In the genomic region with DNA sequence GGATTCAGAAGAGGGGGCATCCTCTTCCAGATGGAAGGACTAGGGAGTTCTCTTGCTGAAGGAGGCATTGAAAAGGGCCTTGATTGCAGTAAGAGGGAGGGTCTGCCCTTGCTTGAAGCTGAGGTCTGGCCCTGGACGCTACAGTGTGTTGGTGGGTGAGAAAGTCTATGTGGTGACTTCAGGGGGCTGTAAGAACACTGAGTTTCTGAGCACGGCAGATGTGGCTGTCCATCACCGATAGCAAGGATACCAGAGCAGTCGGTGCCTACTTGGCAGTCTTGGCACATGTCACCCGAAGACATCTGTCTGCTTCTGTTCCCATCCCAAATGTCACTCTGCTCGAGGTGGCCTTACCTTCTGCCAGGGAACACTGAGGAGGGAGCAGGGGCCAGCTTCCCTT, we compare ENCODE assay signal across 1 cellular context.
TF ChIP-seq lines count a peak whose summit lies in the region.

No MANE protein-coding gene starts in this region.

TF ChIP-seq in H1, 55 proteins besides CTCF, POLR2A, EP300 and RAD21 (continued from another document):
- TF ChIP-seq, protein P1, sequence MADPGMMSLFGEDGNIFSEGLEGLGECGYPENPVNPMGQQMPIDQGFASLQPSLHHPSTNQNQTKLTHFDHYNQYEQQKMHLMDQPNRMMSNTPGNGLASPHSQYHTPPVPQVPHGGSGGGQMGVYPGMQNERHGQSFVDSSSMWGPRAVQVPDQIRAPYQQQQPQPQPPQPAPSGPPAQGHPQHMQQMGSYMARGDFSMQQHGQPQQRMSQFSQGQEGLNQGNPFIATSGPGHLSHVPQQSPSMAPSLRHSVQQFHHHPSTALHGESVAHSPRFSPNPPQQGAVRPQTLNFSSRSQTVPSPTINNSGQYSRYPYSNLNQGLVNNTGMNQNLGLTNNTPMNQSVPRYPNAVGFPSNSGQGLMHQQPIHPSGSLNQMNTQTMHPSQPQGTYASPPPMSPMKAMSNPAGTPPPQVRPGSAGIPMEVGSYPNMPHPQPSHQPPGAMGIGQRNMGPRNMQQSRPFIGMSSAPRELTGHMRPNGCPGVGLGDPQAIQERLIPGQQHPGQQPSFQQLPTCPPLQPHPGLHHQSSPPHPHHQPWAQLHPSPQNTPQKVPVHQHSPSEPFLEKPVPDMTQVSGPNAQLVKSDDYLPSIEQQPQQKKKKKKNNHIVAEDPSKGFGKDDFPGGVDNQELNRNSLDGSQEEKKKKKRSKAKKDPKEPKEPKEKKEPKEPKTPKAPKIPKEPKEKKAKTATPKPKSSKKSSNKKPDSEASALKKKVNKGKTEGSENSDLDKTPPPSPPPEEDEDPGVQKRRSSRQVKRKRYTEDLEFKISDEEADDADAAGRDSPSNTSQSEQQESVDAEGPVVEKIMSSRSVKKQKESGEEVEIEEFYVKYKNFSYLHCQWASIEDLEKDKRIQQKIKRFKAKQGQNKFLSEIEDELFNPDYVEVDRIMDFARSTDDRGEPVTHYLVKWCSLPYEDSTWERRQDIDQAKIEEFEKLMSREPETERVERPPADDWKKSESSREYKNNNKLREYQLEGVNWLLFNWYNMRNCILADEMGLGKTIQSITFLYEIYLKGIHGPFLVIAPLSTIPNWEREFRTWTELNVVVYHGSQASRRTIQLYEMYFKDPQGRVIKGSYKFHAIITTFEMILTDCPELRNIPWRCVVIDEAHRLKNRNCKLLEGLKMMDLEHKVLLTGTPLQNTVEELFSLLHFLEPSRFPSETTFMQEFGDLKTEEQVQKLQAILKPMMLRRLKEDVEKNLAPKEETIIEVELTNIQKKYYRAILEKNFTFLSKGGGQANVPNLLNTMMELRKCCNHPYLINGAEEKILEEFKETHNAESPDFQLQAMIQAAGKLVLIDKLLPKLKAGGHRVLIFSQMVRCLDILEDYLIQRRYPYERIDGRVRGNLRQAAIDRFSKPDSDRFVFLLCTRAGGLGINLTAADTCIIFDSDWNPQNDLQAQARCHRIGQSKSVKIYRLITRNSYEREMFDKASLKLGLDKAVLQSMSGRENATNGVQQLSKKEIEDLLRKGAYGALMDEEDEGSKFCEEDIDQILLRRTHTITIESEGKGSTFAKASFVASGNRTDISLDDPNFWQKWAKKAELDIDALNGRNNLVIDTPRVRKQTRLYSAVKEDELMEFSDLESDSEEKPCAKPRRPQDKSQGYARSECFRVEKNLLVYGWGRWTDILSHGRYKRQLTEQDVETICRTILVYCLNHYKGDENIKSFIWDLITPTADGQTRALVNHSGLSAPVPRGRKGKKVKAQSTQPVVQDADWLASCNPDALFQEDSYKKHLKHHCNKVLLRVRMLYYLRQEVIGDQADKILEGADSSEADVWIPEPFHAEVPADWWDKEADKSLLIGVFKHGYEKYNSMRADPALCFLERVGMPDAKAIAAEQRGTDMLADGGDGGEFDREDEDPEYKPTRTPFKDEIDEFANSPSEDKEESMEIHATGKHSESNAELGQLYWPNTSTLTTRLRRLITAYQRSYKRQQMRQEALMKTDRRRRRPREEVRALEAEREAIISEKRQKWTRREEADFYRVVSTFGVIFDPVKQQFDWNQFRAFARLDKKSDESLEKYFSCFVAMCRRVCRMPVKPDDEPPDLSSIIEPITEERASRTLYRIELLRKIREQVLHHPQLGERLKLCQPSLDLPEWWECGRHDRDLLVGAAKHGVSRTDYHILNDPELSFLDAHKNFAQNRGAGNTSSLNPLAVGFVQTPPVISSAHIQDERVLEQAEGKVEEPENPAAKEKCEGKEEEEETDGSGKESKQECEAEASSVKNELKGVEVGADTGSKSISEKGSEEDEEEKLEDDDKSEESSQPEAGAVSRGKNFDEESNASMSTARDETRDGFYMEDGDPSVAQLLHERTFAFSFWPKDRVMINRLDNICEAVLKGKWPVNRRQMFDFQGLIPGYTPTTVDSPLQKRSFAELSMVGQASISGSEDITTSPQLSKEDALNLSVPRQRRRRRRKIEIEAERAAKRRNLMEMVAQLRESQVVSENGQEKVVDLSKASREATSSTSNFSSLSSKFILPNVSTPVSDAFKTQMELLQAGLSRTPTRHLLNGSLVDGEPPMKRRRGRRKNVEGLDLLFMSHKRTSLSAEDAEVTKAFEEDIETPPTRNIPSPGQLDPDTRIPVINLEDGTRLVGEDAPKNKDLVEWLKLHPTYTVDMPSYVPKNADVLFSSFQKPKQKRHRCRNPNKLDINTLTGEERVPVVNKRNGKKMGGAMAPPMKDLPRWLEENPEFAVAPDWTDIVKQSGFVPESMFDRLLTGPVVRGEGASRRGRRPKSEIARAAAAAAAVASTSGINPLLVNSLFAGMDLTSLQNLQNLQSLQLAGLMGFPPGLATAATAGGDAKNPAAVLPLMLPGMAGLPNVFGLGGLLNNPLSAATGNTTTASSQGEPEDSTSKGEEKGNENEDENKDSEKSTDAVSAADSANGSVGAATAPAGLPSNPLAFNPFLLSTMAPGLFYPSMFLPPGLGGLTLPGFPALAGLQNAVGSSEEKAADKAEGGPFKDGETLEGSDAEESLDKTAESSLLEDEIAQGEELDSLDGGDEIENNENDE (IDR thresholded peaks at IDR 0.05; ENCODE audit: insufficient replicate concordance, low read length) = no peak
- TF ChIP-seq CHD2 (IDR thresholded peaks at IDR 0.05; ENCODE audit: low read length) (no peak), PHF8 (conservative IDR thresholded peaks at IDR 0.05; ENCODE audit: low read depth, low read length) (no peak), ASH2L (IDR thresholded peaks at IDR 0.05; ENCODE audit: low read length) (no peak), EGR1 (IDR thresholded peaks at IDR 0.05; ENCODE audit: borderline replicate concordance, low read depth, low read length) (no peak), KDM1A (IDR thresholded peaks at IDR 0.05; ENCODE audit: borderline replicate concordance, low read length) (no peak), KDM5A (IDR thresholded peaks at IDR 0.05; ENCODE audit: low read length) (no peak), CTBP2 (IDR thresholded peaks at IDR 0.05; ENCODE audit: borderline replicate concordance, insufficient read depth, insufficient read length, low read length) (no peak)
